Comparison of ENCODE assay signal across 23 cellular contexts in genomic region chr3:45748068-45748467, GRCh38. TPM values are rescaled to one million over a fixed set of nuclear protein-coding genes. Genes with fewer than 3 reads are reported as not detected.
"Had no signal": no experiment of that assay in that cellular context is flagged by ENCODE, and none has a peak within 500 bp of the region (broad histone marks: within the 10 kb centered on the region; RNA-seq: fewer than 3 reads in every experiment).

No MANE protein-coding gene starts in this region.

- H3K27ac Mint-ChIP-seq: activated B cell treated with CpG ODN at 0.5 μM for 24 hours; activated CD4-positive, alpha-beta T cell treated with anti-CD3 and anti-CD28 coated beads, Interleukin-2, amount 10 ng/mL, durations not matched to agents 7 days and 5 days; activated naive CD4-positive, alpha-beta T cell treated with anti-CD3 and anti-CD28 coated beads, Interleukin-2, amount 10 ng/mL, durations not matched to agents 7 days and 5 days; memory B cell had no signal

- ATAC-seq: activated T-helper 17 cell treated with anti-CD3 and anti-CD28 coated beads, Interleukin-2, amount 50 U/mL, for 72 hours; sciatic nerve had no signal

- H3K27me3 ChIP-seq: esophagus muscularis mucosa, left lung, uterus had no signal

- H3K4me3 Mint-ChIP-seq: activated B cell treated with CpG ODN at 0.5 μM for 24 hours; activated CD4-positive, alpha-beta T cell treated with anti-CD3 and anti-CD28 coated beads, Interleukin-2, amount 10 ng/mL, durations not matched to agents 7 days and 5 days; activated naive CD4-positive, alpha-beta T cell treated with anti-CD3 and anti-CD28 coated beads, Interleukin-2, amount 10 ng/mL, durations not matched to agents 7 days and 5 days; activated T-helper 17 cell treated with anti-CD3 and anti-CD28 coated beads, Interleukin-2, amount 50 U/mL, for 72 hours; memory B cell; nephron progenitor cell; stimulated activated naive CD8-positive, alpha-beta T cell treated with anti-CD3 and anti-CD28 coated beads, Interleukin-15, amount 100 ng/mL, for 72 hours had no signal

- H3K4me1 ChIP-seq: esophagus muscularis mucosa, left lung, uterus had no signal

- H3K4me3 ChIP-seq: coronary artery, esophagus muscularis mucosa, left lung, thoracic aorta, uterus had no signal

- FAIRE-seq: TTC549 had no signal

- H3K36me3 ChIP-seq: uterus had no signal

- H3K9me3 Mint-ChIP-seq: activated B cell treated with CpG ODN at 0.5 μM for 24 hours; activated CD4-positive, alpha-beta T cell treated with anti-CD3 and anti-CD28 coated beads, Interleukin-2, amount 10 ng/mL, durations not matched to agents 7 days and 5 days; activated naive CD4-positive, alpha-beta T cell treated with anti-CD3 and anti-CD28 coated beads, Interleukin-2, amount 10 ng/mL, durations not matched to agents 7 days and 5 days; activated T-helper 17 cell treated with anti-CD3 and anti-CD28 coated beads, Interleukin-2, amount 50 U/mL, for 72 hours; nephron progenitor cell; stimulated activated naive CD8-positive, alpha-beta T cell treated with anti-CD3 and anti-CD28 coated beads, Interleukin-15, amount 100 ng/mL, for 72 hours had no signal

- H3K4me1 Mint-ChIP-seq: activated B cell treated with CpG ODN at 0.5 μM for 24 hours; activated CD4-positive, alpha-beta T cell treated with anti-CD3 and anti-CD28 coated beads, Interleukin-2, amount 10 ng/mL, durations not matched to agents 7 days and 5 days; activated naive CD4-positive, alpha-beta T cell treated with anti-CD3 and anti-CD28 coated beads, Interleukin-2, amount 10 ng/mL, durations not matched to agents 7 days and 5 days; stimulated activated naive CD8-positive, alpha-beta T cell treated with anti-CD3 and anti-CD28 coated beads, Interleukin-15, amount 100 ng/mL, for 72 hours had no signal

- H3K27me3 Mint-ChIP-seq: activated B cell treated with CpG ODN at 0.5 μM for 24 hours; activated CD4-positive, alpha-beta T cell treated with anti-CD3 and anti-CD28 coated beads, Interleukin-2, amount 10 ng/mL, durations not matched to agents 7 days and 5 days; activated naive CD4-positive, alpha-beta T cell treated with anti-CD3 and anti-CD28 coated beads, Interleukin-2, amount 10 ng/mL, durations not matched to agents 7 days and 5 days; activated T-helper 17 cell treated with anti-CD3 and anti-CD28 coated beads, Interleukin-2, amount 50 U/mL, for 72 hours; memory B cell; stimulated activated naive CD8-positive, alpha-beta T cell treated with anti-CD3 and anti-CD28 coated beads, Interleukin-15, amount 100 ng/mL, for 72 hours had no signal

- H3K9me3 ChIP-seq: esophagus muscularis mucosa, left lung, thoracic aorta, uterus had no signal

- DNase-seq: activated B cell treated with CpG ODN at 0.5 μM for 24 hours; activated CD4-positive, alpha-beta T cell treated with anti-CD3 and anti-CD28 coated beads, Interleukin-2, amount 10 ng/mL, durations not matched to agents 7 days and 5 days; activated CD8-positive, alpha-beta memory T cell treated with anti-CD3 and anti-CD28 coated beads for 24 hours; activated naive CD4-positive, alpha-beta T cell treated with anti-CD3 and anti-CD28 coated beads, Interleukin-2, amount 10 ng/mL, durations not matched to agents 7 days and 5 days; activated T-cell treated with anti-CD3 and anti-CD28 coated beads for 4 hours; central memory CD4-positive, alpha-beta T cell; effector memory CD4-positive, alpha-beta T cell; foreskin fibroblast; left lung; nephron progenitor cell; stimulated activated CD4-positive, alpha-beta T cell treated with anti-CD3 and anti-CD28 coated beads, Interleukin-12 subunit alpha, Interleukin-12 subunit beta, amount 100 ng/mL, for 4 hours; stimulated activated CD4-positive, alpha-beta T cell treated with anti-CD3 and anti-CD28 coated beads, Interleukin-2, amount 100 ng/mL, for 48 hours; stimulated activated naive CD8-positive, alpha-beta T cell treated with anti-CD3 and anti-CD28 coated beads, Interleukin-15, amount 100 ng/mL, for 72 hours; T-helper 2 cell; uterus had no signal

- H3K27ac ChIP-seq: coronary artery, esophagus muscularis mucosa, left lung, thoracic aorta, uterus had no signal

RNA-seq across cellular contexts. Expression of gene SLC6A20, which starts 48.3 kb away (rescaled TPM):
- total RNA-seq: activated B cell treated with CpG ODN at 0.5 μM for 24 hours; activated CD4-positive, alpha-beta T cell treated with anti-CD3 and anti-CD28 coated beads, Interleukin-2, amount 10 ng/mL, durations not matched to agents 7 days and 5 days; activated T-helper 17 cell treated with anti-CD3 and anti-CD28 coated beads, Interleukin-2, amount 50 U/mL, for 72 hours; pulmonary artery endothelial cell had no signal
